Comparison of ENCODE assay signal across 9 cellular contexts in genomic region chr2:64652231-64653173, GRCh38. TPM values are rescaled to one million over a fixed set of nuclear protein-coding genes. Genes with fewer than 3 reads are reported as not detected.
A peak's percentile ranks its signal among the peaks of the same experiment; 100 is the strongest.
DNase-seq lines count a peak whose midpoint lies in the region; ATAC-seq, FAIRE-seq and TF ChIP-seq lines count a peak whose summit lies in the region.
"Had no signal": no experiment of that assay in that cellular context is flagged by ENCODE, and none has a peak within 500 bp of the region (broad histone marks: within the 10 kb centered on the region; RNA-seq: fewer than 3 reads in every experiment).

No MANE protein-coding gene starts in this region.

- POLR2A ChIA-PET in activated CD8-positive, alpha-beta T cell treated with anti-CD3 and anti-CD28 coated beads for 36 hours (lab: Charles Lee), result interaction anchor here (0.9 to 6.0 kb wide), 19 partner anchors 9 to 214 kb away, joined by 3 to 56 read pairs (median 9); partner anchors contain the start of gene AFTPH

- intact Hi-C loops in activated CD8-positive, alpha-beta T cell treated with anti-CD3 and anti-CD28 coated beads for 36 hours (cut with micrococcal nuclease), result loop anchor here (5.0 to 10.0 kb wide), 3 partner anchors 45 to 518 kb away; no protein-coding TSS in a partner anchor
- intact Hi-C loops in pancreas (cut with DNase I), result loop anchor here in 1 of 3 donors (5.0 kb wide), 1 partner anchor 210 kb away; no protein-coding TSS in a partner anchor

- 1% methylated on average over 21 of the region's 21 CpGs for WGBS in pancreas, 2 donors

- FAIRE-seq in pancreas (lab: Jason Lieb, UNC), result no peak
- FAIRE-seq: A204.1 had no signal

- H3K9me3 Mint-ChIP-seq in activated CD8-positive, alpha-beta T cell treated with anti-CD3 and anti-CD28 coated beads for 36 hours, result no peaks in the 10 kb centered on the region

- H3K27me3 ChIP-seq in pancreas, result no peaks in the 10 kb centered on the region

- peaks cover 74% of the 10 kb centered on the region for H3K4me1 Mint-ChIP-seq in activated CD8-positive, alpha-beta T cell treated with anti-CD3 and anti-CD28 coated beads for 36 hours (ENCODE audit: low read depth)

- H3K27ac ChIP-seq in pancreas, result peak overlapping the region; percentile 97 to 100 (median 98)

- TF ChIP-seq CTCF in activated CD8-positive, alpha-beta T cell treated with anti-CD3 and anti-CD28 coated beads for 36 hours (IDR thresholded peaks at IDR 0.05), result no peak
- no peak for TF ChIP-seq CTCF in pancreas (IDR thresholded peaks at IDR 0.05)

- peaks cover 12 to 52% (median 46%) of the 10 kb centered on the region in 3 donors for H3K4me1 ChIP-seq in pancreas

- H3K36me3 ChIP-seq in pancreas, result no peaks in the 10 kb centered on the region

- H3K27me3 Mint-ChIP-seq in activated CD8-positive, alpha-beta T cell treated with anti-CD3 and anti-CD28 coated beads for 36 hours, result no peaks in the 10 kb centered on the region

- H3K27ac Mint-ChIP-seq in activated CD8-positive, alpha-beta T cell treated with anti-CD3 and anti-CD28 coated beads for 36 hours, result peak overlapping the region; percentile 90

- H3K9me3 ChIP-seq in pancreas, result peaks cover 0 to 3% (median 0%) of the 10 kb centered on the region in 4 donors

- peak overlapping the region; percentile 57 to 92 (median 70) for H3K4me3 ChIP-seq in pancreas

- H3K4me3 Mint-ChIP-seq in activated CD8-positive, alpha-beta T cell treated with anti-CD3 and anti-CD28 coated beads for 36 hours, result peak overlapping the region; percentile 91

- ATAC-seq in activated CD8-positive, alpha-beta T cell treated with anti-CD3 and anti-CD28 coated beads for 36 hours, result no peak
- peak in 3 of 4 donors; percentile 6 to 30 (median 27) for ATAC-seq in pancreas

- H3K36me3 Mint-ChIP-seq in activated CD8-positive, alpha-beta T cell treated with anti-CD3 and anti-CD28 coated beads for 36 hours (ENCODE audit: low read depth), result peaks cover 4% of the 10 kb centered on the region

- DNase-seq in DMS53 (lab: John Stamatoyannopoulos, UW) (peak; percentile 66), DMS53 treated with DMSO at 0.1 percent for 48 hours (lab: John Stamatoyannopoulos, UW; ENCODE audit: unreplicated experiment) (no peak), NCI-H128 (lab: John Stamatoyannopoulos, UW; ENCODE audit: unreplicated experiment) (peak; percentile 14), globus pallidus (ENCODE audit: low spot score) (peak; percentile 55), pancreas (peak in 4 of 6 donors; percentile 33 to 66 (median 38)), GOT3 (lab: John Stamatoyannopoulos, UW) (no peak), activated gamma-delta T cell (lab: John Stamatoyannopoulos, UW) (no peak)
- peak; percentile 60 for DNase-seq in activated CD8-positive, alpha-beta T cell treated with anti-CD3 and anti-CD28 coated beads for 36 hours

- CTCF ChIA-PET in activated CD8-positive, alpha-beta T cell treated with anti-CD3 and anti-CD28 coated beads for 36 hours (lab: Charles Lee), result interaction anchor here (0.7 to 7.0 kb wide), 24 partner anchors 8 to 221 kb away, joined by 3 to 83 read pairs (median 5); partner anchors contain the start of gene AFTPH

RNA-seq across cellular contexts. Expression of gene SERTAD2, which starts 1.2 kb away (rescaled TPM):
- total RNA-seq in activated CD8-positive, alpha-beta T cell treated with anti-CD3 and anti-CD28 coated beads for 36 hours, result 10 to 100 TPM; 31.2 to 33.9 TPM
- total RNA-seq in pancreas, result 1 to 10 TPM; 3.1 to 9.4 (median 4.7) TPM
- polyA plus RNA-seq in pancreas, result 1 to 10 TPM; 2.2 to 3.2 TPM

Comparison
In these comparisons a context has a peak if more than half of its experiments do, and no peak if none do; other contexts are left out.
1. DNase-seq: peak in DMS53 (single experiment), NCI-H128 (single experiment), activated CD8-positive, alpha-beta T cell treated with anti-CD3 and anti-CD28 coated beads for 36 hours (single experiment), globus pallidus (single experiment) and pancreas (4 of 6); none in DMS53 treated with DMSO at 0.1 percent for 48 hours (single experiment), GOT3 (single experiment) and activated gamma-delta T cell (single experiment).